Comparison of ENCODE assay signal across 9 cellular contexts in the genomic region with DNA sequence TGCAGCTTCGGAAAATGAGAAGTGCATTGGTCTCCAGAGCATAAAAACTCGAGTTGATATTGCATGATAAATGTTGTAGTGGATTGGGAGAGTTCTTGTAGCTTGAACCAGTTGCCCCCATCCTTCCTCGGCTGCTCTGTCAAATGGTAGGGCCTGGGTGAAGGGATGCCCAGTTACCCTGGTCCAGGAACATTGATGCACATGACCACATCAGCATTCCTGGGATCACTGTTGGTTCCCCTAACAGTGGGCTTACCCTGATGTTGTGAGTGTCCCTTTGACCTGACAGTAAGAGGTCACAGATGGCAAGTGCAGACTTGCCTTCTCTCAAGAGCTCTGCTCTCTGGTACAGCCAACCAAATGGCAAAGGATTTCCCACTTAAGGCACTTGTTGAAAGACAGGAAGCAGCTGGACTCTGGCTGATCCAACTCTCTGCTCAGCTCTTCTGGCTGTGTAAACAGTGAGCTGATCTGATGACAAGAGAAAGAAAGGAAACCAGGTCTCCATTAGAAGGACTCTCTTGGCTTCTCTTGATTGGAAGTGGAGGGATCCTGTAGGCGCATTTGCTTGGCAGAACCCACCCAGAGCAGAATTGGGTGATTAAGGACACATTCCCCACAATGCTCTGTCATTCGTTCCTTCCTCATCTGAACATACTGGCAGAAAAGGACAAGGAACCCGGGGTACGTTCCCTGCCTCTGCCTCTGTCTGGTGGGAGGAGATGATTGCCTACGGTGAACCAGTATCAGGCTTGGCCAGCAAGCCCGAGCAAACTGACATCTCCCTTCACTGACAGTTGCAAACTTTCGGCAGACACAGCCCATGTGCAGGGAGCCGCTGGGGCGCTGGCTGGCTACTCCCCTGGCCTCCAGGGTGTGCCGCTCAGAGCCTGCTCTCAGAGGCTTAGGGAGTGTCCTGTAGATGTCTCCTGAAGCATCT. TPM values are rescaled to one million over a fixed set of nuclear protein-coding genes. Genes with fewer than 3 reads are reported as not detected.
A peak's percentile ranks its signal among the peaks of the same experiment; 100 is the strongest.
DNase-seq lines count a peak whose midpoint lies in the region; ATAC-seq and TF ChIP-seq lines count a peak whose summit lies in the region.
"Had no signal": no experiment of that assay in that cellular context is flagged by ENCODE, and none has a peak within 500 bp of the region (broad histone marks: within the 10 kb centered on the region; RNA-seq: fewer than 3 reads in every experiment).

No MANE protein-coding gene starts in this region.

- CTCF ChIA-PET in AG04450 (lab: Charles Lee) = interaction anchor here (1.8 to 4.0 kb wide), 2 partner anchors 23 to 89 kb away, joined by 9 to 22 read pairs; a partner anchor contains a TSS

- no peaks in the 10 kb centered on the region for H3K36me3 ChIP-seq in liver (ENCODE audit: control insufficient read depth in 4 of 4, insufficient read depth in 3 of 4, low read depth in 1 of 4, low read length in 3 of 4)

- peak in 1 of 2 donors; percentile 48 for TF ChIP-seq RAD21 in liver (IDR thresholded peaks at IDR 0.05)

- no peaks in the 10 kb centered on the region for H3K9me3 Mint-ChIP-seq in activated T-helper 17 cell treated with anti-CD3 and anti-CD28 coated beads, Interleukin-2, amount 50 U/mL, for 72 hours
- H3K9me3 Mint-ChIP-seq: CD4-positive, CD25-positive, alpha-beta regulatory T cell had no signal

- H3K27me3 Mint-ChIP-seq in activated T-helper 17 cell treated with anti-CD3 and anti-CD28 coated beads, Interleukin-2, amount 50 U/mL, for 72 hours = no peaks in the 10 kb centered on the region
- H3K27me3 Mint-ChIP-seq: CD4-positive, CD25-positive, alpha-beta regulatory T cell had no signal

- no peak overlapping the region for H3K9ac ChIP-seq in liver (ENCODE audit: low read depth in 1 of 2, low read length in 2 of 2)

- peaks cover 18% of the 10 kb centered on the region for H3K36me3 Mint-ChIP-seq in activated T-helper 17 cell treated with anti-CD3 and anti-CD28 coated beads, Interleukin-2, amount 50 U/mL, for 72 hours (ENCODE audit: low read depth)
- H3K36me3 Mint-ChIP-seq: CD4-positive, CD25-positive, alpha-beta regulatory T cell had no signal

- DNase-seq in AG04450 (ENCODE audit: low read depth, low spot score) = peak; percentile 87
- peak; percentile 25 for DNase-seq in NCI-H128 (lab: John Stamatoyannopoulos, UW; ENCODE audit: unreplicated experiment)
- no peak for DNase-seq in RKO (ENCODE audit: low spot score)
- no peak for DNase-seq in cerebellar nuclear complex (lab: John Stamatoyannopoulos, UW)
- no peak for DNase-seq in activated CD4-positive, alpha-beta T cell treated with anti-CD3 and anti-CD28 coated beads for 4 hours
- DNase-seq: CD4-positive, CD25-positive, alpha-beta regulatory T cell had no signal

- peaks cover 42% of the 10 kb centered on the region for H3K4me1 Mint-ChIP-seq in activated T-helper 17 cell treated with anti-CD3 and anti-CD28 coated beads, Interleukin-2, amount 50 U/mL, for 72 hours

- TF ChIP-seq CTCF in AG04450 (IDR thresholded peaks at IDR 0.05; ENCODE audit: low read depth, low read length) (no peak), liver (IDR thresholded peaks at IDR 0.05; ENCODE audit: low read depth, low read length, missing input control) (no peak)

- no peak overlapping the region for H3K4me3 Mint-ChIP-seq in activated T-helper 17 cell treated with anti-CD3 and anti-CD28 coated beads, Interleukin-2, amount 50 U/mL, for 72 hours
- H3K4me3 Mint-ChIP-seq: CD4-positive, CD25-positive, alpha-beta regulatory T cell had no signal

- H3K4me3 ChIP-seq in AG04450 (ENCODE audit: low read depth, low read length) = peak overlapping the region; percentile 46
- H3K4me3 ChIP-seq in liver (ENCODE audit: low read depth in 1 of 3, low read length in 3 of 3) = no peak overlapping the region

- H3K27me3 ChIP-seq in AG04450 (ENCODE audit: control insufficient read depth, insufficient read depth, low read length) = no peaks in the 10 kb centered on the region
- no peaks in the 10 kb centered on the region for H3K27me3 ChIP-seq in liver (ENCODE audit: control insufficient read depth in 4 of 4, insufficient read depth in 4 of 4, low read length in 3 of 4)

- peaks cover 5 to 26% (median 20%) of the 10 kb centered on the region in 4 donors for H3K4me1 ChIP-seq in liver (ENCODE audit: control insufficient read depth in 4 of 4, insufficient read depth in 4 of 4, low read length in 3 of 4)

- peak overlapping the region; percentile 12 for H3K27ac Mint-ChIP-seq in activated T-helper 17 cell treated with anti-CD3 and anti-CD28 coated beads, Interleukin-2, amount 50 U/mL, for 72 hours

- H3K9me3 ChIP-seq in AG04450 (ENCODE audit: control insufficient read depth, insufficient read depth, low read length) = no peaks in the 10 kb centered on the region
- H3K9me3 ChIP-seq in liver (ENCODE audit: control insufficient read depth in 4 of 4, low read length in 3 of 4) = no peaks in the 10 kb centered on the region

- POLR2A ChIA-PET in AG04450 (lab: Yijun Ruan, JAX) = interaction anchor here (0.7 to 1.6 kb wide), 9 partner anchors 10 to 58 kb away, joined by 3 to 15 read pairs (median 4); no protein-coding TSS in a partner anchor

- H3K27ac ChIP-seq in AG04450 (ENCODE audit: low read depth, low read length) (peak overlapping the region; percentile 97), liver (ENCODE audit: low read depth in 1 of 2, low read length in 2 of 2) (no peak overlapping the region)

- WGBS in liver = 69% methylated on average over 13 of the region's 13 CpGs

- ATAC-seq in activated T-helper 17 cell treated with anti-CD3 and anti-CD28 coated beads, Interleukin-2, amount 50 U/mL, for 72 hours (replicated peaks) = no peak
- ATAC-seq in HG03565 (IDR thresholded peaks at IDR 0.05; ENCODE audit: unreplicated experiment) = no peak

TF ChIP-seq in liver, 16 proteins besides CTCF, POLR2A, EP300 and RAD21:
- TF ChIP-seq, protein P1, sequence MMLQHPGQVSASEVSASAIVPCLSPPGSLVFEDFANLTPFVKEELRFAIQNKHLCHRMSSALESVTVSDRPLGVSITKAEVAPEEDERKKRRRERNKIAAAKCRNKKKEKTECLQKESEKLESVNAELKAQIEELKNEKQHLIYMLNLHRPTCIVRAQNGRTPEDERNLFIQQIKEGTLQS (IDR thresholded peaks at IDR 0.05) = no peak
- TF ChIP-seq HNF4G (IDR thresholded peaks at IDR 0.05) (no peak), TAF1 (conservative IDR thresholded peaks at IDR 0.05) (no peak), EGR1 (IDR thresholded peaks at IDR 0.05; ENCODE audit: low read depth in 2 of 2) (no peak), HNF4A (conservative IDR thresholded peaks at IDR 0.05) (peak; percentile 20 to 44), YY1 (IDR thresholded peaks at IDR 0.05) (no peak), SP1 (IDR thresholded peaks at IDR 0.05) (peak; percentile 34), FOXA1 (IDR thresholded peaks at IDR 0.05) (no peak), JUND (IDR thresholded peaks at IDR 0.05) (no peak), FOXA2 (IDR thresholded peaks at IDR 0.05) (peak; percentile 71), GABPA (IDR thresholded peaks at IDR 0.05 in 1 of 2, conservative IDR thresholded peaks at IDR 0.05 in 1 of 2) (no peak), NR2F2 (IDR thresholded peaks at IDR 0.05) (peak; percentile 83)
- TF ChIP-seq, protein P2, sequence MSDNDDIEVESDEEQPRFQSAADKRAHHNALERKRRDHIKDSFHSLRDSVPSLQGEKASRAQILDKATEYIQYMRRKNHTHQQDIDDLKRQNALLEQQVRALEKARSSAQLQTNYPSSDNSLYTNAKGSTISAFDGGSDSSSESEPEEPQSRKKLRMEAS (IDR thresholded peaks at IDR 0.05) = no peak
- TF ChIP-seq, protein P3, sequence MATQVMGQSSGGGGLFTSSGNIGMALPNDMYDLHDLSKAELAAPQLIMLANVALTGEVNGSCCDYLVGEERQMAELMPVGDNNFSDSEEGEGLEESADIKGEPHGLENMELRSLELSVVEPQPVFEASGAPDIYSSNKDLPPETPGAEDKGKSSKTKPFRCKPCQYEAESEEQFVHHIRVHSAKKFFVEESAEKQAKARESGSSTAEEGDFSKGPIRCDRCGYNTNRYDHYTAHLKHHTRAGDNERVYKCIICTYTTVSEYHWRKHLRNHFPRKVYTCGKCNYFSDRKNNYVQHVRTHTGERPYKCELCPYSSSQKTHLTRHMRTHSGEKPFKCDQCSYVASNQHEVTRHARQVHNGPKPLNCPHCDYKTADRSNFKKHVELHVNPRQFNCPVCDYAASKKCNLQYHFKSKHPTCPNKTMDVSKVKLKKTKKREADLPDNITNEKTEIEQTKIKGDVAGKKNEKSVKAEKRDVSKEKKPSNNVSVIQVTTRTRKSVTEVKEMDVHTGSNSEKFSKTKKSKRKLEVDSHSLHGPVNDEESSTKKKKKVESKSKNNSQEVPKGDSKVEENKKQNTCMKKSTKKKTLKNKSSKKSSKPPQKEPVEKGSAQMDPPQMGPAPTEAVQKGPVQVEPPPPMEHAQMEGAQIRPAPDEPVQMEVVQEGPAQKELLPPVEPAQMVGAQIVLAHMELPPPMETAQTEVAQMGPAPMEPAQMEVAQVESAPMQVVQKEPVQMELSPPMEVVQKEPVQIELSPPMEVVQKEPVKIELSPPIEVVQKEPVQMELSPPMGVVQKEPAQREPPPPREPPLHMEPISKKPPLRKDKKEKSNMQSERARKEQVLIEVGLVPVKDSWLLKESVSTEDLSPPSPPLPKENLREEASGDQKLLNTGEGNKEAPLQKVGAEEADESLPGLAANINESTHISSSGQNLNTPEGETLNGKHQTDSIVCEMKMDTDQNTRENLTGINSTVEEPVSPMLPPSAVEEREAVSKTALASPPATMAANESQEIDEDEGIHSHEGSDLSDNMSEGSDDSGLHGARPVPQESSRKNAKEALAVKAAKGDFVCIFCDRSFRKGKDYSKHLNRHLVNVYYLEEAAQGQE (IDR thresholded peaks at IDR 0.05) = no peak
TF ChIP-seq in liver: peak in this region for 4.

RNA-seq across cellular contexts. Expression of a gene that starts 29.3 kb away (rescaled TPM):
- polyA plus RNA-seq in AG04450 (2011; rRNA removed) = 0.38 and 0.51 TPM in 2 replicates
- 0.35 and 0.41 TPM in 2 replicates for polyA minus RNA-seq in AG04450 (2011; rRNA and poly(A)+ RNA removed)
- total RNA-seq in activated T-helper 17 cell treated with anti-CD3 and anti-CD28 coated beads, Interleukin-2, amount 50 U/mL, for 72 hours = under 1 TPM; 0.11 to 0.48 TPM
- total RNA-seq in liver = 10 to 100 TPM; 27.7 to 84.1 TPM
- 10 to 100 TPM; 69.6 to 83.1 TPM for polyA plus RNA-seq in liver
- total RNA-seq: CD4-positive, CD25-positive, alpha-beta regulatory T cell had no signal

Comparison
In these comparisons a context has a peak if more than half of its experiments do, and no peak if none do; other contexts are left out.
1. DNase-seq: peak in AG04450 (single experiment) and NCI-H128 (single experiment); none in RKO (single experiment), cerebellar nuclear complex (0 of 2) and activated CD4-positive, alpha-beta T cell treated with anti-CD3 and anti-CD28 coated beads for 4 hours (0 of 2).
2. RNA of a gene that starts 29.3 kb away (total RNA-seq): 27.7 to 84.1 TPM in liver; 0.11 to 0.48 TPM in activated T-helper 17 cell treated with anti-CD3 and anti-CD28 coated beads, Interleukin-2, amount 50 U/mL, for 72 hours; every median in the first group is over 10 times any median in the second.